22 cellular contexts compared by ENCODE assay signal in genomic region chr7:134114992-134115391, GRCh38. TPM values are rescaled to one million over a fixed set of nuclear protein-coding genes. Genes with fewer than 3 reads are reported as not detected.
DNase-seq lines count a peak whose midpoint lies in the region; ATAC-seq, FAIRE-seq and TF ChIP-seq lines count a peak whose summit lies in the region.
"Had no signal": no experiment of that assay in that cellular context is flagged by ENCODE, and none has a peak within 500 bp of the region (broad histone marks: within the 10 kb centered on the region; RNA-seq: fewer than 3 reads in every experiment).

No MANE protein-coding gene starts in this region.

- DNase-seq in GM23338 (ENCODE audit: low spot score) (no peak), K562 (ENCODE audit: extremely low read depth in 1 of 4, low spot score in 3 of 4) (peak in 1 of 4 experiments; percentile 26), esophagus muscularis mucosa (ENCODE audit: extremely low spot score) (peak; percentile 57), NCI-H1105 (lab: John Stamatoyannopoulos, UW) (no peak)
- DNase-seq: AML-193; Caco-2; Calu3; CD4-positive, alpha-beta T cell; CD8-positive, alpha-beta T cell; DMS79 treated with DMSO at 0.1 percent for 48 hours; GF-D8 had no signal

- intact Hi-C loops in K562 (cut with micrococcal nuclease) (no loop called here), esophagus muscularis mucosa (cut with DNase I) (no loop called here)

- no peak overlapping the region for H3K27ac ChIP-seq in GM23338 (ENCODE audit: low read depth)
- H3K27ac ChIP-seq in K562 (ENCODE audit: extremely low read depth, low read depth, low read length): no peak overlapping the region
- H3K27ac ChIP-seq in esophagus muscularis mucosa (replicated peaks in 1 of 4): no peak overlapping the region
- H3K27ac ChIP-seq: 22Rv1; A549; BLaER1 treated with 17β-estradiol and CSF1 and Interleukin-3, amounts not matched to agents 10 nM and 100 nM; C4-2B had no signal

- H3K79me2 ChIP-seq in GM23338 (replicated peaks; ENCODE audit: insufficient read depth) (no peaks in the 10 kb centered on the region), K562 (ENCODE audit: control insufficient read depth, insufficient read depth, low read length) (no peaks in the 10 kb centered on the region)

- no peaks in the 10 kb centered on the region for H3K9me2 ChIP-seq in GM23338 (ENCODE audit: insufficient read depth)

- FAIRE-seq in K562 (lab: Jason Lieb, UNC): no peak
- FAIRE-seq: D721Med, G401.6, GM12891, GM19239 had no signal

- peaks cover 2% of the 10 kb centered on the region for H3K27me3 Mint-ChIP-seq in GM23338 (ENCODE audit: insufficient read depth, low read depth, poor library complexity)
- H3K27me3 Mint-ChIP-seq: CD4-positive, alpha-beta T cell had no signal

- TF ChIP-seq EP300 in K562 (IDR thresholded peaks at IDR 0.05; ENCODE audit: low read length) (no peak), esophagus muscularis mucosa (IDR thresholded peaks at IDR 0.05) (no peak)

- H3K4me1 Mint-ChIP-seq in GM23338: peaks cover 23% of the 10 kb centered on the region
- H3K4me1 Mint-ChIP-seq: B cell had no signal

- H3K4me3 ChIP-seq in GM23338 (no peak overlapping the region), K562 (no peak overlapping the region), esophagus muscularis mucosa (no peak overlapping the region)
- H3K4me3 ChIP-seq: A549; BLaER1 treated with 17β-estradiol and CSF1 and Interleukin-3, amounts not matched to agents 10 nM and 100 nM had no signal

- WGBS in K562 (ENCODE audit: insufficient coverage, low coverage, missing lambda C conversion rate): 4% methylated on average over 4 of the region's 4 CpGs
- WGBS in esophagus muscularis mucosa: 81% methylated on average over 4 of the region's 4 CpGs

- no peak overlapping the region for H3K27ac Mint-ChIP-seq in GM23338
- H3K27ac Mint-ChIP-seq: B cell; CD4-positive, alpha-beta T cell; CD8-positive, alpha-beta T cell had no signal

- H3K4me2 ChIP-seq in GM23338 (peak overlapping the region; percentile 6; the same call in 1 of the 2 replicates), K562 (ENCODE audit: insufficient read depth, low read length) (no peak overlapping the region)
- H3K4me2 ChIP-seq: A549; BLaER1 treated with 17β-estradiol and CSF1 and Interleukin-3, amounts not matched to agents 10 nM and 100 nM had no signal

- no peak overlapping the region for H3K4me3 Mint-ChIP-seq in GM23338
- H3K4me3 Mint-ChIP-seq: B cell; CD4-positive, alpha-beta T cell; CD8-positive, alpha-beta T cell had no signal

- 0 out of 3 replicates have a peak, but pooled peaks cover 4% of the 10 kb centered on the region for H3K9me3 Mint-ChIP-seq in GM23338
- H3K9me3 Mint-ChIP-seq: CD8-positive, alpha-beta T cell had no signal

- ATAC-seq in GM23338: no peak
- no peak; the same call in 2 of the 3 replicates for ATAC-seq in K562
- no peak for ATAC-seq in HG02981 (IDR thresholded peaks at IDR 0.05; ENCODE audit: unreplicated experiment)
- ATAC-seq: A549; CD8-positive, alpha-beta T cell had no signal

- POLR2A ChIA-PET in K562 (lab: Yijun Ruan, JAX): interaction anchor here (0.7 kb wide), 1 partner anchor 13 kb away, joined by 3 read pairs; no protein-coding TSS in a partner anchor

- BruUV-seq in K562 (replicated peaks; lab: Mats Ljungman, UMichigan): no TSS peak

- no peaks in the 10 kb centered on the region for H3K27me3 ChIP-seq in GM23338 (ENCODE audit: insufficient read depth)
- peaks cover 0 to 4% of the 10 kb centered on the region in 2 experiments; a peak in 1 of 5 replicates for H3K27me3 ChIP-seq in K562 (ENCODE audit: control insufficient read depth in 2 of 2, insufficient read depth in 2 of 2, low read length in 2 of 2)
- no peaks in the 10 kb centered on the region for H3K27me3 ChIP-seq in esophagus muscularis mucosa
- H3K27me3 ChIP-seq: BLaER1 treated with 17β-estradiol and CSF1 and Interleukin-3, amounts not matched to agents 10 nM and 100 nM had no signal

- in situ Hi-C loops in K562 (cut with MboI): no loop called here

- H3F3A ChIP-seq in GM23338 (replicated peaks; ENCODE audit: low read depth): no peaks in the 10 kb centered on the region

- H3K4me1 ChIP-seq in GM23338 (ENCODE audit: insufficient read depth): peaks cover 24% of the 10 kb centered on the region
- H3K4me1 ChIP-seq in K562 (replicated peaks in 1 of 2; ENCODE audit: control insufficient read depth in 2 of 2, insufficient read depth in 2 of 2, low read length in 2 of 2): no peaks in the 10 kb centered on the region
- no peaks in the 10 kb centered on the region for H3K4me1 ChIP-seq in esophagus muscularis mucosa
- H3K4me1 ChIP-seq: A549, Caco-2 had no signal

- CTCF ChIA-PET in K562 (lab: Yijun Ruan, JAX; ENCODE audit: low intra/inter-chr PET ratio): no interaction called here

- TF ChIP-seq POLR2A in K562 (conservative IDR thresholded peaks at IDR 0.05) (no peak), esophagus muscularis mucosa (IDR thresholded peaks at IDR 0.05; ENCODE audit: low read depth) (no peak)

- H3K36me3 ChIP-seq in GM23338 (ENCODE audit: insufficient read depth): no peaks in the 10 kb centered on the region
- H3K36me3 ChIP-seq in K562 (ENCODE audit: control insufficient read depth, insufficient read depth, low read length): no peaks in the 10 kb centered on the region
- no peaks in the 10 kb centered on the region for H3K36me3 ChIP-seq in esophagus muscularis mucosa
- H3K36me3 ChIP-seq: BLaER1 treated with 17β-estradiol and CSF1 and Interleukin-3, amounts not matched to agents 10 nM and 100 nM had no signal

- H3K9me1 ChIP-seq in K562 (ENCODE audit: control insufficient read depth, insufficient read depth, low read length): no peaks in the 10 kb centered on the region

- TF ChIP-seq RAD21 in K562 (CRISPR knock-in tag; conservative IDR thresholded peaks at IDR 0.05 in 1 of 2, IDR thresholded peaks at IDR 0.05 in 1 of 2): no peak

- H3K9ac ChIP-seq in K562 (ENCODE audit: insufficient read depth in 1 of 2, low read depth in 2 of 2, low read length in 2 of 2): no peak overlapping the region
- H3K9ac ChIP-seq: BLaER1 treated with 17β-estradiol and CSF1 and Interleukin-3, amounts not matched to agents 10 nM and 100 nM had no signal

- TF ChIP-seq CTCF in GM23338 (conservative IDR thresholded peaks at IDR 0.05; ENCODE audit: low read depth in 2 of 2) (no peak), K562 (IDR thresholded peaks at IDR 0.05 in 2 of 3, conservative IDR thresholded peaks at IDR 0.05 in 1 of 3; ENCODE audit: insufficient read depth in 2 of 3, low read depth in 1 of 3, low read length in 3 of 3) (no peak), esophagus muscularis mucosa (IDR thresholded peaks at IDR 0.05) (no peak)

- H4K20me1 ChIP-seq in GM23338 (replicated peaks; ENCODE audit: insufficient read depth): no peaks in the 10 kb centered on the region
- no peaks in the 10 kb centered on the region for H4K20me1 ChIP-seq in K562 (replicated peaks; ENCODE audit: control insufficient read depth, insufficient read depth, low read length)
- H4K20me1 ChIP-seq: BLaER1 treated with 17β-estradiol and CSF1 and Interleukin-3, amounts not matched to agents 10 nM and 100 nM had no signal

- H3K9me3 ChIP-seq in K562 (replicated peaks; ENCODE audit: control insufficient read depth, insufficient read depth, low read depth, low read length): no peaks in the 10 kb centered on the region
- H3K9me3 ChIP-seq in esophagus muscularis mucosa: no peaks in the 10 kb centered on the region
- H3K9me3 ChIP-seq: A549, Caco-2 had no signal

- peaks cover 11% of the 10 kb centered on the region; the same call in 2 of the 3 replicates for H3K36me3 Mint-ChIP-seq in GM23338 (ENCODE audit: low read depth)
- H3K36me3 Mint-ChIP-seq: CD8-positive, alpha-beta T cell had no signal

- H2AFZ ChIP-seq in GM23338: no peak overlapping the region
- peak overlapping the region; percentile 25; the same call in 1 of the 2 replicates for H2AFZ ChIP-seq in K562 (ENCODE audit: low read depth, low read length)

TF ChIP-seq in K562, 482 proteins besides CTCF, POLR2A, EP300 and RAD21 (continues in another document):
- TF ChIP-seq, protein P1, sequence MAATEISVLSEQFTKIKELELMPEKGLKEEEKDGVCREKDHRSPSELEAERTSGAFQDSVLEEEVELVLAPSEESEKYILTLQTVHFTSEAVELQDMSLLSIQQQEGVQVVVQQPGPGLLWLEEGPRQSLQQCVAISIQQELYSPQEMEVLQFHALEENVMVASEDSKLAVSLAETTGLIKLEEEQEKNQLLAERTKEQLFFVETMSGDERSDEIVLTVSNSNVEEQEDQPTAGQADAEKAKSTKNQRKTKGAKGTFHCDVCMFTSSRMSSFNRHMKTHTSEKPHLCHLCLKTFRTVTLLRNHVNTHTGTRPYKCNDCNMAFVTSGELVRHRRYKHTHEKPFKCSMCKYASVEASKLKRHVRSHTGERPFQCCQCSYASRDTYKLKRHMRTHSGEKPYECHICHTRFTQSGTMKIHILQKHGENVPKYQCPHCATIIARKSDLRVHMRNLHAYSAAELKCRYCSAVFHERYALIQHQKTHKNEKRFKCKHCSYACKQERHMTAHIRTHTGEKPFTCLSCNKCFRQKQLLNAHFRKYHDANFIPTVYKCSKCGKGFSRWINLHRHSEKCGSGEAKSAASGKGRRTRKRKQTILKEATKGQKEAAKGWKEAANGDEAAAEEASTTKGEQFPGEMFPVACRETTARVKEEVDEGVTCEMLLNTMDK (IDR thresholded peaks at IDR 0.05; ENCODE audit: borderline replicate concordance, insufficient read depth, low read depth, low read length, poor library complexity, severe bottlenecking): no peak

RNA-seq across cellular contexts. Expression of gene LRGUK, which starts 12.1 kb away (rescaled TPM):
- total RNA-seq in GM23338 (2014; rRNA removed; shearing (Covaris generic)): 3.8 and 7.1 TPM in 2 replicates
- polyA plus RNA-seq in GM23338 (2016; fragmentation: Nextera tagmentation; extraction: Ambion mirVana) (2.4 and 2.6 TPM in 2 replicates), K562 (2011; rRNA removed) (0.15 and 0.21 TPM in 2 replicates), K562 (2014; fragmentation: Illumina TruSeq; extraction: Trizol) (0.18 and 0.21 TPM in 2 replicates), K562 (2014; fragmentation: Nextera tagmentation; extraction: Ambion mirVana) (under 1 TPM; 0.04 TPM), K562 (2014; rRNA removed) (0.07 and 0.16 TPM in 2 replicates)
- total RNA-seq in K562 (2011; cell fraction: chromatin; rRNA removed; ENCODE audit: low replicate concordance): 0.56 and 0.60 TPM in 2 replicates
- total RNA-seq in K562 (2011; cell fraction: nucleolus; rRNA removed): 0.17 and 0.53 TPM in 2 replicates
- 1.3 TPM in 1 of 2 replicates, not detected in the other for total RNA-seq in K562 (2011; cell fraction: nucleoplasm; rRNA removed)
- total RNA-seq in K562 (2014; rRNA removed) (0.18 and 0.24 TPM in 2 replicates), K562 (2014; rRNA removed; fragmentation: Illumina TruSeq; extraction: Trizol) (0.18 and 0.22 TPM in 2 replicates), K562 (2015; rRNA removed; fragmentation: Illumina TruSeq; extraction: Trizol) (0.26 and 0.33 TPM in 2 replicates), K562 (2021) (0.13 TPM in 2 replicates), esophagus muscularis mucosa (under 1 TPM; 0.13 to 0.83 (median 0.31) TPM)
- 0.01 and 0.09 TPM in 2 replicates for polyA plus RNA-seq in K562 (2011; cell fraction: cytosol; rRNA removed)
- polyA plus RNA-seq in K562 (2011; cell fraction: nucleus; rRNA removed): 0.43 and 0.46 TPM in 2 replicates
- polyA plus RNA-seq in K562 (2012): 0.10 and 0.33 TPM in 2 replicates
- polyA minus RNA-seq in K562 (2011; rRNA and poly(A)+ RNA removed): 0.42 and 1.2 TPM in 2 replicates
- polyA minus RNA-seq in K562 (2011; cell fraction: cytosol; rRNA and poly(A)+ RNA removed): not detected in 2 replicates
- polyA minus RNA-seq in K562 (2011; cell fraction: nucleus; rRNA and poly(A)+ RNA removed): 0.33 and 1.3 TPM in 2 replicates
- polyA plus RNA-seq: BJ had no signal
